34 cellular contexts compared by ENCODE assay signal in genomic region chr9:91644433-91644832, GRCh38.
"Had no signal": no experiment of that assay in that cellular context is flagged by ENCODE, and none has a peak within 500 bp of the region (broad histone marks: within the 10 kb centered on the region; RNA-seq: fewer than 3 reads in every experiment).

No MANE protein-coding gene starts in this region.

- H3K9ac ChIP-seq: KMS-11 had no signal

- H3K4me2 ChIP-seq: KMS-11 had no signal

- H3K36me3 ChIP-seq: MG63 had no signal

- H3K4me3 ChIP-seq: MG63 had no signal

- H3K9me3 ChIP-seq: MG63 had no signal

- DNase-seq: Karpas-422, Kasumi-1, MG63, MM.1S, MV-4-11, NCI-H1048, NCI-H1092, NCI-H1092 treated with DMSO at 0.1 percent for 48 hours, NCI-H1105, NCI-H1105 treated with DMSO at 0.1 percent for 48 hours, NCI-H1417, NCI-H1417 treated with DMSO at 0.1 percent for 48 hours, NCI-H1436, NCI-H1436 treated with DMSO at 0.1 percent for 48 hours, NCI-H146, NCI-H1694, NCI-H1694 treated with DMSO at 0.1 percent for 48 hours, NCI-H187, NCI-H187 treated with DMSO at 0.1 percent for 48 hours, NCI-H1930, NCI-H2029, NCI-H2029 treated with DMSO at 0.1 percent for 48 hours, NCI-H2081, NCI-H2081 treated with DMSO at 0.1 percent for 48 hours, NCI-H2107, NCI-H2171, NCI-H2171 treated with DMSO at 0.1 percent for 48 hours, NCI-H2227 treated with DMSO at 0.1 percent for 48 hours, NCI-H226, NCI-H345, NCI-H446, NCI-H446 treated with DMSO at 0.1 percent for 48 hours, NCI-H510A had no signal

- H3K27me3 ChIP-seq: MG63 had no signal

- H3K27ac ChIP-seq: KMS-11 had no signal
